ENCODE assay signal across 12 cellular contexts in genomic region chr3:139588450-139588849, GRCh38. TPM values are rescaled to one million over a fixed set of nuclear protein-coding genes. Genes with fewer than 3 reads are reported as not detected.
DNase-seq lines count a peak whose midpoint lies in the region; ATAC-seq and TF ChIP-seq lines count a peak whose summit lies in the region.
"Had no signal": no experiment of that assay in that cellular context is flagged by ENCODE, and none has a peak within 500 bp of the region (broad histone marks: within the 10 kb centered on the region; RNA-seq: fewer than 3 reads in every experiment).

No MANE protein-coding gene starts in this region.

- in situ Hi-C loops in gastrocnemius medialis (cut with MboI; ENCODE audit: low sequenced_read_pairs in 4 of 4) = no loop called here

- ATAC-seq in Right ventricle myocardium superior (ENCODE audit: poor library complexity) (peak; percentile 64), gastrocnemius medialis (no peak)
- ATAC-seq: activated CD8-positive, alpha-beta T cell treated with anti-CD3 and anti-CD28 coated beads, Interleukin-2, amount 10 ng/mL, durations not matched to agents 7 days and 5 days had no signal

- TF ChIP-seq CTCF in epithelial cell of esophagus (IDR thresholded peaks at IDR 0.05; ENCODE audit: insufficient read depth, low read depth, low read length, missing control alignments) = peak; percentile 62
- TF ChIP-seq CTCF in testis (IDR thresholded peaks at IDR 0.05) = no peak
- TF ChIP-seq CTCF in gastrocnemius medialis (IDR thresholded peaks at IDR 0.05 in 4 of 5, conservative IDR thresholded peaks at IDR 0.05 in 1 of 5) = no peak

- DNase-seq in Right ventricle myocardium superior = no peak
- no peak for DNase-seq in cardiac septum (ENCODE audit: low spot score)
- peak; percentile 76 to 79 for DNase-seq in NCI-H524 (lab: John Stamatoyannopoulos, UW)
- DNase-seq in epithelial cell of esophagus (ENCODE audit: low read depth) = peak; percentile 72
- DNase-seq in testis = peak; percentile 45
- no peak for DNase-seq in gastrocnemius medialis
- DNase-seq in H4 (ENCODE audit: low spot score) = no peak
- no peak for DNase-seq in SIG-M5 (lab: John Stamatoyannopoulos, UW)
- DNase-seq: activated CD8-positive, alpha-beta T cell treated with anti-CD3 and anti-CD28 coated beads, Interleukin-2, amount 10 ng/mL, durations not matched to agents 7 days and 5 days; amniotic stem cell; Peyer's patch had no signal

- H3K9me3 ChIP-seq in testis (no peaks in the 10 kb centered on the region), gastrocnemius medialis (no peaks in the 10 kb centered on the region)
- H3K9me3 ChIP-seq: BLaER1, Peyer's patch had no signal

- no peak for TF ChIP-seq POLR2A in testis (IDR thresholded peaks at IDR 0.05)
- no peak for TF ChIP-seq POLR2A in gastrocnemius medialis (IDR thresholded peaks at IDR 0.05)

- no peak overlapping the region for H3K27ac ChIP-seq in testis
- no peak overlapping the region for H3K27ac ChIP-seq in gastrocnemius medialis
- H3K27ac ChIP-seq: BLaER1, Peyer's patch had no signal

- no peak overlapping the region for H3K4me3 ChIP-seq in epithelial cell of esophagus (ENCODE audit: low read length)
- no peak overlapping the region for H3K4me3 ChIP-seq in testis
- no peak overlapping the region for H3K4me3 ChIP-seq in gastrocnemius medialis
- H3K4me3 ChIP-seq: BLaER1, Peyer's patch had no signal

- H3K36me3 ChIP-seq in testis (ENCODE audit: low read depth, missing control alignments) (no peaks in the 10 kb centered on the region), gastrocnemius medialis (no peaks in the 10 kb centered on the region)
- H3K36me3 ChIP-seq: BLaER1, Peyer's patch had no signal

- H3K27me3 ChIP-seq in testis (no peaks in the 10 kb centered on the region), gastrocnemius medialis (no peaks in the 10 kb centered on the region)
- H3K27me3 ChIP-seq: BLaER1, Peyer's patch had no signal

- intact Hi-C loops in Right ventricle myocardium superior (cut with DNase I) = no loop called here
- intact Hi-C loops in cardiac septum (cut with DNase I) = loop anchor here (2.0 kb wide), 1 partner anchor 346 kb away; the partner anchor contains the start of gene CLSTN2
- intact Hi-C loops in testis (cut with DNase I; ENCODE audit: low total_unique reads) = no loop called here
- intact Hi-C loops in gastrocnemius medialis (cut with DNase I; ENCODE audit: low total_unique reads) = no loop called here

- WGBS in testis, 2 donors = 59 to 86% methylated on average over 4 of the region's 4 CpGs

- H3K4me1 ChIP-seq in testis (no peaks in the 10 kb centered on the region), gastrocnemius medialis (no peaks in the 10 kb centered on the region)
- H3K4me1 ChIP-seq: BLaER1, Peyer's patch had no signal

RNA-seq across cellular contexts. Expression of gene RBP1, which starts 48.9 kb away (rescaled TPM):
- total RNA-seq in Right ventricle myocardium superior = 27.9 TPM
- 9.3 TPM for total RNA-seq in cardiac septum
- total RNA-seq in testis = 10 to 100 TPM; 84.6 to 91.6 TPM
- 168 TPM for polyA plus RNA-seq in testis (ENCODE audit: insufficient read depth, low read depth, low replicate concordance)
- total RNA-seq in gastrocnemius medialis = 1 to 10 TPM in 3 of 4 donors, not detected in 1; 3.7 to 6.8 (median 3.9) TPM
- 4.8 TPM in 1 of 2 replicates, not detected in the other for total RNA-seq in H4 (2014; rRNA removed; shearing (Covaris generic))
- total RNA-seq: activated CD8-positive, alpha-beta T cell treated with anti-CD3 and anti-CD28 coated beads, Interleukin-2, amount 10 ng/mL, durations not matched to agents 7 days and 5 days had no signal

Comparison
In these comparisons a context has a peak if more than half of its experiments do, and no peak if none do; other contexts are left out.
1. DNase-seq: peak in NCI-H524 (2 of 2), epithelial cell of esophagus (single experiment) and testis (single experiment); none in Right ventricle myocardium superior (single experiment), cardiac septum (single experiment), gastrocnemius medialis (0 of 2), H4 (single experiment) and SIG-M5 (single experiment).